Comparison of ENCODE assay signal across 9 cellular contexts in genomic region chr3:105752791-105753415, GRCh38.
A peak's percentile ranks its signal among the peaks of the same experiment; 100 is the strongest.
DNase-seq lines count a peak whose midpoint lies in the region; ATAC-seq, FAIRE-seq and TF ChIP-seq lines count a peak whose summit lies in the region.
"Had no signal": no experiment of that assay in that cellular context is flagged by ENCODE, and none has a peak within 500 bp of the region (broad histone marks: within the 10 kb centered on the region; RNA-seq: fewer than 3 reads in every experiment).

No MANE protein-coding gene starts in this region.

- H3K36me3 Mint-ChIP-seq in CD8-positive, alpha-beta memory T cell, result peaks cover 5 to 33% (median 16%) of the 10 kb centered on the region in 3 donors

- H3K9me3 ChIP-seq in CD8-positive, alpha-beta memory T cell (ENCODE audit: low read length), result no peaks in the 10 kb centered on the region
- H3K9me3 ChIP-seq in WERI-Rb-1 (ENCODE audit: severe bottlenecking), result no peaks in the 10 kb centered on the region

- ATAC-seq in foreskin keratinocyte, result peak; percentile 85

- no peaks in the 10 kb centered on the region for H3K27me3 ChIP-seq in CD8-positive, alpha-beta memory T cell (ENCODE audit: insufficient read depth, low read length, poor library complexity, severe bottlenecking)
- no peaks in the 10 kb centered on the region for H3K27me3 ChIP-seq in foreskin keratinocyte
- no peaks in the 10 kb centered on the region for H3K27me3 ChIP-seq in WERI-Rb-1 (ENCODE audit: insufficient read depth, low read depth, severe bottlenecking)

- peak; percentile 23 to 86 (median 62) for DNase-seq in CD8-positive, alpha-beta memory T cell
- no peak for DNase-seq in H54 (ENCODE audit: insufficient read length, low spot score)
- peak in 3 of 5 experiments; percentile 24 to 90 (median 80) for DNase-seq in T-helper 2 cell
- peak in 1 of 2 donors; percentile 47 for DNase-seq in foreskin keratinocyte
- DNase-seq in WERI-Rb-1, result no peak
- no peak for DNase-seq in NCI-H1930 (lab: John Stamatoyannopoulos, UW)
- no peak for DNase-seq in NCI-H187 (lab: John Stamatoyannopoulos, UW)
- no peak for DNase-seq in NOMO-1 treated with dmso at 0.1 percent for 144 hours (lab: John Stamatoyannopoulos, UW; ENCODE audit: unreplicated experiment)

- CTCF ChIA-PET in CD8-positive, alpha-beta memory T cell (lab: Charles Lee), result interaction anchor here (1.2 to 1.3 kb wide), 2 partner anchors 10 to 32 kb away, joined by 3 to 4 read pairs; no protein-coding TSS in a partner anchor

- peaks cover 94% of the 10 kb centered on the region for H3K4me1 ChIP-seq in CD8-positive, alpha-beta memory T cell (ENCODE audit: insufficient read depth, low read length)
- H3K4me1 ChIP-seq in foreskin keratinocyte, result peaks cover 10% of the 10 kb centered on the region

- TF ChIP-seq CTCF in foreskin keratinocyte (conservative IDR thresholded peaks at IDR 0.05), result no peak
- TF ChIP-seq CTCF in WERI-Rb-1 (IDR thresholded peaks at IDR 0.05; ENCODE audit: low read depth, low read length), result no peak

- no peak for TF ChIP-seq POLR2A in H54 (IDR thresholded peaks at IDR 0.05; ENCODE audit: low read depth, low read length)

- POLR2A ChIA-PET in CD8-positive, alpha-beta memory T cell (lab: Charles Lee), result interaction anchor here (0.6 to 1.8 kb wide), 7 partner anchors 11 to 142 kb away, joined by 3 to 10 read pairs (median 3); partner anchors contain the start of gene CBLB

- peak overlapping the region; percentile 70 to 83 (median 76) for H3K4me3 Mint-ChIP-seq in CD8-positive, alpha-beta memory T cell

- H3K27me3 Mint-ChIP-seq in CD8-positive, alpha-beta memory T cell, result peaks cover 0 to 3% of the 10 kb centered on the region in 2 donors

- FAIRE-seq in H54 (lab: Jason Lieb, UNC), result peak; percentile 36
- FAIRE-seq: endometrium had no signal

- H3K36me3 ChIP-seq in CD8-positive, alpha-beta memory T cell (ENCODE audit: insufficient read depth, low read length), result no peaks in the 10 kb centered on the region
- no peaks in the 10 kb centered on the region for H3K36me3 ChIP-seq in WERI-Rb-1

- peaks cover 0 to 4% (median 0%) of the 10 kb centered on the region in 5 donors for H3K9me3 Mint-ChIP-seq in CD8-positive, alpha-beta memory T cell

- peak overlapping the region; percentile 89 to 100 (median 94) for H3K27ac Mint-ChIP-seq in CD8-positive, alpha-beta memory T cell

- peak overlapping the region; percentile 43 for H3K27ac ChIP-seq in CD8-positive, alpha-beta memory T cell (ENCODE audit: low read depth, low read length)
- no peak overlapping the region for H3K27ac ChIP-seq in foreskin keratinocyte
- no peak overlapping the region for H3K27ac ChIP-seq in WERI-Rb-1

- H3K4me3 ChIP-seq in CD8-positive, alpha-beta memory T cell (ENCODE audit: low read length), result peak overlapping the region; percentile 51
- H3K4me3 ChIP-seq in WERI-Rb-1 (ENCODE audit: low read depth, low read length), result no peak overlapping the region

- H3K4me1 Mint-ChIP-seq in CD8-positive, alpha-beta memory T cell, result peaks cover 82 to 97% (median 96%) of the 10 kb centered on the region in 3 donors

Comparison
In these comparisons a context has a peak if more than half of its experiments do, and no peak if none do; other contexts are left out.
1. DNase-seq: peak in CD8-positive, alpha-beta memory T cell (5 of 5) and T-helper 2 cell (3 of 5); none in H54 (single experiment), WERI-Rb-1 (single experiment), NCI-H1930 (0 of 2), NCI-H187 (0 of 2) and NOMO-1 treated with dmso at 0.1 percent for 144 hours (single experiment).